Comparison of ENCODE assay signal across 8 cellular contexts in the genomic region with DNA sequence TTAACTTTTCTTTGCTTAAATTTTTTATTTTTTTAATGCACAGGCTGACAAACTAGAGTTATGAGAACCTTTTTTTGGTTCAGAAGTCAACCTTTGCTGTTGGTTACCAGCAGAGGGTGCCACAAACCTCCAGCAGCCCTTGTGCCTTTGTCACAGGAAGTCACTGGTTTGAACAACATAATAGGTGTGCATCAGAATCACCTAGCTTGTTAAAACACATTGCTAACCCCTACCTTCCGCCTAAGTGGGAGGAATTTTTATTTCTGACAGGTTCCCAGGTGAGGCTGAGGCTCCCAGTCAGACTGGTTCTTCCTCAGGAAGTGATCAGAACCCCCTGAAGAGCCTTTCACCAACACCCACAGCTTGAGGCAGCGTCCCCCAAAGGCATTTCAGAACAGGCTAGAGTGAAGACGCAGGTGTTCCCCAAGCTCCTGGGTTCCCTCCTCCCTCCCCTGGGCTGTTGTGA. TPM values are rescaled to one million over a fixed set of nuclear protein-coding genes. Genes with fewer than 3 reads are reported as not detected.
DNase-seq lines count a peak whose midpoint lies in the region; ATAC-seq and TF ChIP-seq lines count a peak whose summit lies in the region.

No MANE protein-coding gene starts in this region.

- ATAC-seq in sciatic nerve, result no peak

- TF ChIP-seq CTCF in astrocyte of the spinal cord (IDR thresholded peaks at IDR 0.05; ENCODE audit: low read depth, low read length), result peak; percentile 83

- DNase-seq in NCI-H2107 (lab: John Stamatoyannopoulos, UW) (peak; percentile 20), NCI-H2107 treated with DMSO at 0.1 percent for 48 hours (lab: John Stamatoyannopoulos, UW; ENCODE audit: unreplicated experiment) (no peak), T-helper 22 cell (ENCODE audit: low read depth) (peak; percentile 50), astrocyte of the spinal cord (ENCODE audit: low read depth, low spot score) (peak; percentile 65), iPS DF 4.7 (ENCODE audit: extremely low read depth, low spot score) (peak; percentile 75), sciatic nerve (ENCODE audit: low spot score) (no peak)
- peak; percentile 74 for DNase-seq in Jurkat, Clone E6-1 (ENCODE audit: low read depth, low spot score)
- peak in 3 of 4 experiments; percentile 13 to 42 (median 37) for DNase-seq in stimulated activated CD4-positive, alpha-beta T cell treated with anti-CD3 and anti-CD28 coated beads, Interleukin-1b, Interleukin-23, amount 100 ng/mL, for 24 hours (ENCODE audit: low read depth in 4 of 4, low spot score in 1 of 4)

- intact Hi-C loops in sciatic nerve (cut with DNase I), result no loop called here

- no peak overlapping the region for H3K4me3 ChIP-seq in Jurkat, Clone E6-1 (ENCODE audit: low read length)
- no peak overlapping the region for H3K4me3 ChIP-seq in astrocyte of the spinal cord (ENCODE audit: low read depth, low read length)

- in situ Hi-C loops in astrocyte of the spinal cord (cut with HindIII; ENCODE audit: low sequenced_read_pairs), result no loop called here

RNA-seq across cellular contexts. Expression of a gene that starts 22.6 kb away (rescaled TPM):
- polyA plus RNA-seq in Jurkat, Clone E6-1 (2012; ENCODE audit: insufficient read depth, insufficient read length), result 212 TPM
- total RNA-seq in sciatic nerve, result 120 TPM

RNA-seq across cellular contexts. Expression of a gene that starts 47.8 kb away (rescaled TPM):
- polyA plus RNA-seq in Jurkat, Clone E6-1 (2012; ENCODE audit: insufficient read depth, insufficient read length), result 16.4 TPM
- 13.0 TPM for total RNA-seq in sciatic nerve

Comparison
In these comparisons a context has a peak if more than half of its experiments do, and no peak if none do; other contexts are left out.
1. DNase-seq: peak in NCI-H2107 (single experiment), Jurkat, Clone E6-1 (single experiment), T-helper 22 cell (single experiment), astrocyte of the spinal cord (single experiment), iPS DF 4.7 (single experiment) and stimulated activated CD4-positive, alpha-beta T cell treated with anti-CD3 and anti-CD28 coated beads, Interleukin-1b, Interleukin-23, amount 100 ng/mL, for 24 hours (3 of 4); none in NCI-H2107 treated with DMSO at 0.1 percent for 48 hours (single experiment) and sciatic nerve (single experiment).